ENCODE assay signal across 13 cellular contexts in the genomic region with DNA sequence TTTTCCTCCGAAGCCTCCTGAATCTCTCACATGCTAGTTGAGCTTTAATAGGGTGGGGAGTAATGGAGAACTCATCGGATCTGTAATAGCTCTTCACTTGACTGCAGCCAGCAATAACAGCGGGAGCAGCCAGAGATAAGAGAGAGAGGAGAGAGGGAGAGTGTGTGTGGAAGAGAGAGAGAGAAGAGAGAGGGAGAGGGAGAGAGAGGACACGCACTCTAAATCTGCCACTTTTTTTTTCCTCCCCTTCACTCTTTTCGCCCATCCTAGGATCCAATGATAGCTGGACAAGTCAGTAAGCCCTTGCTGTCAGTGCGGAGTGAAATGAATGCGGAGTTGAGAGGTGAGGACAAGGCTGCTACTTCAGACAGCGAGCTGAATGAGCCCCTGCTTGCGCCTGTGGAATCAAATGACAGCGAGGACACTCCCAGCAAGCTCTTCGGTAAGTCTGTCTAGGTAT.
DNase-seq lines count a peak whose midpoint lies in the region; ATAC-seq, FAIRE-seq and TF ChIP-seq lines count a peak whose summit lies in the region.
"Had no signal": no experiment of that assay in that cellular context is flagged by ENCODE, and none has a peak within 500 bp of the region (broad histone marks: within the 10 kb centered on the region; RNA-seq: fewer than 3 reads in every experiment).

No MANE protein-coding gene starts in this region.

- H3K18ac ChIP-seq in H1 (ENCODE audit: extremely low read depth, low read length): no peak overlapping the region
- no peak overlapping the region for H3K18ac ChIP-seq in mesenchymal stem cell (ENCODE audit: low read depth in 1 of 2, low read length in 2 of 2)

- H3K9me3 ChIP-seq in H1 (ENCODE audit: insufficient read depth in 2 of 2, low read depth in 1 of 2, low read length in 1 of 2): no peaks in the 10 kb centered on the region
- no peaks in the 10 kb centered on the region for H3K9me3 ChIP-seq in mesenchymal stem cell (ENCODE audit: control insufficient read depth, low read length)
- H3K9me3 ChIP-seq: MG63 had no signal

- no peaks in the 10 kb centered on the region; the same call in 1 of the 2 replicates for H3K23me2 ChIP-seq in H1 (ENCODE audit: low read depth, low read length)

- no peaks in the 10 kb centered on the region for H3K9me3 Mint-ChIP-seq in activated T-helper 1 cell treated with anti-CD3 and anti-CD28 coated beads, Interleukin-12 subunit alpha, Interleukin-12 subunit beta, Interleukin-2, Interleukin-4 antibody, amounts not matched to agents 30 ng/mL and 10 ng/mL and 1 ng/mL, durations not matched to agents 14 hours and 24 hours and 36 hours

- H3K4me3 ChIP-seq in H1 (ENCODE audit: extremely low read depth in 1 of 4, insufficient read depth in 2 of 4, low read depth in 3 of 4, low read length in 4 of 4) (peak overlapping the region in 3 of 4 experiments; percentile 0 to 48 (median 20); a peak in 3 of 8 replicates), mesenchymal stem cell (ENCODE audit: insufficient read depth in 1 of 2, low read depth in 1 of 2, low read length in 2 of 2) (peak overlapping the region in 1 of 2 experiments; percentile 57)
- H3K4me3 ChIP-seq: MG63 had no signal

- no peaks in the 10 kb centered on the region for H3K79me2 ChIP-seq in H1 (ENCODE audit: control insufficient read depth in 1 of 2, insufficient read depth in 2 of 2, low read length in 2 of 2)

- H3K27me3 ChIP-seq in H1 (replicated peaks in 1 of 4; ENCODE audit: control insufficient read depth in 3 of 4, extremely low read depth in 1 of 4, insufficient read depth in 3 of 4, low read length in 3 of 4) (no peaks in the 10 kb centered on the region; a peak in 2 of 7 replicates), mesenchymal stem cell (ENCODE audit: control insufficient read depth in 1 of 2, insufficient read depth in 1 of 2, low read length in 2 of 2) (peaks cover 0 to 30% of the 10 kb centered on the region in 2 experiments)

- H3K27ac ChIP-seq in H1 (ENCODE audit: low read depth, low read length): no peak overlapping the region
- no peak overlapping the region for H3K27ac ChIP-seq in mesenchymal stem cell (ENCODE audit: low read length, poor library complexity, severe bottlenecking)

- no peaks in the 10 kb centered on the region for H4K20me1 ChIP-seq in H1 (replicated peaks in 1 of 2; ENCODE audit: control insufficient read depth in 1 of 2, insufficient read depth in 2 of 2, low read length in 2 of 2)

- H3K36me3 ChIP-seq in H1 (ENCODE audit: control insufficient read depth in 2 of 4, insufficient read depth in 4 of 4, low read length in 3 of 4): no peaks in the 10 kb centered on the region
- no peaks in the 10 kb centered on the region for H3K36me3 ChIP-seq in mesenchymal stem cell (ENCODE audit: control insufficient read depth in 1 of 2, insufficient read depth in 2 of 2, low read depth in 1 of 2, low read length in 2 of 2)
- H3K36me3 ChIP-seq: MG63 had no signal

- H4K8ac ChIP-seq in H1 (ENCODE audit: extremely low read depth, insufficient read depth, low read length): no peak overlapping the region
- no peak overlapping the region for H4K8ac ChIP-seq in mesenchymal stem cell (ENCODE audit: low read length)

- no peak for TF ChIP-seq EP300 in H1 (IDR thresholded peaks at IDR 0.05; ENCODE audit: borderline replicate concordance in 1 of 2, low read depth in 2 of 2, low read length in 2 of 2)

- ATAC-seq in Right ventricle myocardium inferior: peak; percentile 63

- no peak overlapping the region for H3K4me3 Mint-ChIP-seq in activated T-helper 1 cell treated with anti-CD3 and anti-CD28 coated beads, Interleukin-12 subunit alpha, Interleukin-12 subunit beta, Interleukin-2, Interleukin-4 antibody, amounts not matched to agents 30 ng/mL and 10 ng/mL and 1 ng/mL, durations not matched to agents 14 hours and 24 hours and 36 hours

- H3K27me3 Mint-ChIP-seq in activated T-helper 1 cell treated with anti-CD3 and anti-CD28 coated beads, Interleukin-12 subunit alpha, Interleukin-12 subunit beta, Interleukin-2, Interleukin-4 antibody, amounts not matched to agents 30 ng/mL and 10 ng/mL and 1 ng/mL, durations not matched to agents 14 hours and 24 hours and 36 hours (ENCODE audit: insufficient read depth): peaks cover 4% of the 10 kb centered on the region

- 27% methylated on average over 11 of the region's 11 CpGs; no CpG with 5 or more reads in 1 of the 2 experiments for WGBS in H1 (ENCODE audit: extremely low coverage in 1 of 2, insufficient coverage in 1 of 2, insufficient read length in 1 of 2, insufficient replicate concordance in 2 of 2, low coverage in 1 of 2, low lambda C conversion rate in 2 of 2, missing lambda C conversion rate in 1 of 2), 2 experiments
- WGBS in mesenchymal stem cell: 16% methylated on average over 9 of the region's 11 CpGs

- H2BK15ac ChIP-seq in H1 (ENCODE audit: low read length) (no peak overlapping the region), mesenchymal stem cell (ENCODE audit: low read depth, poor library complexity, severe bottlenecking) (no peak overlapping the region)

- TF ChIP-seq CTCF in H1 (IDR thresholded peaks at IDR 0.05; ENCODE audit: control extremely low read depth in 1 of 3, insufficient read depth in 1 of 3, low read depth in 1 of 3, low read length in 3 of 3) (no peak), GM13977 (IDR thresholded peaks at IDR 0.05; ENCODE audit: extremely low read depth, insufficient read depth, missing control alignments) (no peak)

- H3K9ac ChIP-seq in H1 (replicated peaks in 1 of 4; ENCODE audit: extremely low read depth in 1 of 4, low read depth in 3 of 4, low read length in 3 of 4) (no peak overlapping the region), mesenchymal stem cell (ENCODE audit: low read length) (no peak overlapping the region)

- POLR2A ChIA-PET in H1 (lab: Charles Lee; ENCODE audit: partially characterized antibody): interaction anchor here (0.7 to 1.0 kb wide), 2 partner anchors 11 to 39 kb away, joined by 3 to 4 read pairs; no protein-coding TSS in a partner anchor

- H2BK12ac ChIP-seq in H1 (ENCODE audit: low read depth, low read length) (no peak overlapping the region), mesenchymal stem cell (ENCODE audit: low read length in 2 of 2) (no peak overlapping the region)

- peak overlapping the region; percentile 66; the same call in 1 of the 2 replicates for H2AFZ ChIP-seq in H1 (ENCODE audit: low read length)
- no peak overlapping the region for H2AFZ ChIP-seq in mesenchymal stem cell (ENCODE audit: low read depth, low read length)

- no peak overlapping the region for H3K14ac ChIP-seq in H1 (ENCODE audit: insufficient read length)
- no peak overlapping the region for H3K14ac ChIP-seq in mesenchymal stem cell (ENCODE audit: low read length in 2 of 2)

- H3K27ac Mint-ChIP-seq in activated T-helper 1 cell treated with anti-CD3 and anti-CD28 coated beads, Interleukin-12 subunit alpha, Interleukin-12 subunit beta, Interleukin-2, Interleukin-4 antibody, amounts not matched to agents 30 ng/mL and 10 ng/mL and 1 ng/mL, durations not matched to agents 14 hours and 24 hours and 36 hours: no peak overlapping the region

- H3K36me3 Mint-ChIP-seq in activated T-helper 1 cell treated with anti-CD3 and anti-CD28 coated beads, Interleukin-12 subunit alpha, Interleukin-12 subunit beta, Interleukin-2, Interleukin-4 antibody, amounts not matched to agents 30 ng/mL and 10 ng/mL and 1 ng/mL, durations not matched to agents 14 hours and 24 hours and 36 hours (ENCODE audit: low read depth): no peaks in the 10 kb centered on the region

- H2BK120ac ChIP-seq in H1 (replicated peaks; ENCODE audit: low read depth, low read length) (no peak overlapping the region), mesenchymal stem cell (ENCODE audit: low read depth, low read length) (no peak overlapping the region)

- no peak overlapping the region for H3K23ac ChIP-seq in H1 (ENCODE audit: insufficient read length)
- no peak overlapping the region for H3K23ac ChIP-seq in mesenchymal stem cell (ENCODE audit: low read length in 2 of 2)

- H3K4ac ChIP-seq in H1 (replicated peaks; ENCODE audit: insufficient read length, low read depth, low read length) (no peak overlapping the region), mesenchymal stem cell (ENCODE audit: low read depth in 1 of 2, low read length in 2 of 2) (no peak overlapping the region)

- no peak overlapping the region for H3K56ac ChIP-seq in H1 (replicated peaks; ENCODE audit: insufficient read length, low read depth, low read length)

- H3K4me2 ChIP-seq in H1 (ENCODE audit: insufficient read depth in 1 of 2, low read depth in 2 of 2, low read length in 2 of 2) (peak overlapping the region; percentile 53 to 78), mesenchymal stem cell (ENCODE audit: low read length, poor library complexity, severe bottlenecking) (peak overlapping the region; percentile 81)

- H2AK5ac ChIP-seq in H1 (ENCODE audit: low read depth, low read length) (no peak overlapping the region), mesenchymal stem cell (ENCODE audit: low read length, severe bottlenecking) (no peak overlapping the region)

- in situ Hi-C loops in GM13977 (cut with MboI; ENCODE audit: low pct_unique_long_range_greater_than_20kb, low sequenced_read_pairs, unreplicated experiment): no loop called here

- no peak for TF ChIP-seq POLR2A in H1 (IDR thresholded peaks at IDR 0.05; ENCODE audit: control extremely low read depth in 1 of 2, low read depth in 2 of 2, low read length in 2 of 2)

- CTCF ChIA-PET in H1 (lab: Charles Lee; ENCODE audit: partially characterized antibody): interaction anchor here (0.9 to 2.7 kb wide), 6 partner anchors 8 to 368 kb away, joined by 3 to 7 read pairs (median 5); no protein-coding TSS in a partner anchor

- H4K91ac ChIP-seq in H1 (replicated peaks; ENCODE audit: insufficient read length, low read length): no peak overlapping the region
- H4K91ac ChIP-seq in mesenchymal stem cell (ENCODE audit: low read length): no peak overlapping the region

- H3K79me1 ChIP-seq in H1 (ENCODE audit: low read depth, low read length) (no peaks in the 10 kb centered on the region), mesenchymal stem cell (replicated peaks; ENCODE audit: low read length, poor library complexity, severe bottlenecking) (no peaks in the 10 kb centered on the region)

- DNase-seq in Right ventricle myocardium inferior (ENCODE audit: missing footprints) (no peak), cardiac septum (ENCODE audit: low spot score) (no peak), H1 (ENCODE audit: low read depth in 1 of 2, low spot score in 2 of 2) (no peak), mesenchymal stem cell (peak; percentile 10), GM13977 (ENCODE audit: low spot score) (no peak), SK-N-DZ (ENCODE audit: low spot score) (no peak), cerebellar nuclear complex (lab: John Stamatoyannopoulos, UW) (no peak)
- no peak for DNase-seq in activated T-helper 1 cell treated with anti-CD3 and anti-CD28 coated beads, Interleukin-12 subunit alpha, Interleukin-12 subunit beta, Interleukin-2, Interleukin-4 antibody, amounts not matched to agents 30 ng/mL and 10 ng/mL and 1 ng/mL, durations not matched to agents 14 hours and 24 hours and 36 hours (ENCODE audit: low spot score)
- DNase-seq: amygdala, islet precursor cell, MG63 had no signal

- peak; percentile 58 for FAIRE-seq in H1 (lab: Jason Lieb, UNC)
- FAIRE-seq: GM12891, TTC549 had no signal

- H2BK5ac ChIP-seq in H1 (ENCODE audit: low read depth, low read length) (no peak overlapping the region), mesenchymal stem cell (ENCODE audit: low read depth, low read length, poor library complexity, severe bottlenecking) (no peak overlapping the region)

- no peak overlapping the region for H2BK20ac ChIP-seq in H1 (ENCODE audit: low read length)

- TF ChIP-seq RAD21 in H1 (IDR thresholded peaks at IDR 0.05 in 1 of 2, conservative IDR thresholded peaks at IDR 0.05 in 1 of 2; ENCODE audit: low read depth in 2 of 2, low read length in 2 of 2): no peak

- intact Hi-C loops in Right ventricle myocardium inferior (cut with DNase I): no loop called here
- intact Hi-C loops in cardiac septum (cut with DNase I): no loop called here
- intact Hi-C loops in activated T-helper 1 cell treated with anti-CD3 and anti-CD28 coated beads, Interleukin-12 subunit alpha, Interleukin-12 subunit beta, Interleukin-2, Interleukin-4 antibody, amounts not matched to agents 30 ng/mL and 10 ng/mL and 1 ng/mL, durations not matched to agents 14 hours and 24 hours and 36 hours (cut with micrococcal nuclease): no loop called here

- no peaks in the 10 kb centered on the region for H3K4me1 Mint-ChIP-seq in activated T-helper 1 cell treated with anti-CD3 and anti-CD28 coated beads, Interleukin-12 subunit alpha, Interleukin-12 subunit beta, Interleukin-2, Interleukin-4 antibody, amounts not matched to agents 30 ng/mL and 10 ng/mL and 1 ng/mL, durations not matched to agents 14 hours and 24 hours and 36 hours (ENCODE audit: low read depth)

- H4K5ac ChIP-seq in H1 (ENCODE audit: insufficient read length, low read depth, low read length): no peak overlapping the region

- H3K4me1 ChIP-seq in H1 (replicated peaks in 1 of 4; ENCODE audit: control insufficient read depth in 3 of 4, insufficient read depth in 4 of 4, low read length in 3 of 4): peaks cover 0 to 10% (median 5%) of the 10 kb centered on the region in 4 experiments; a peak in 3 of 7 replicates
- H3K4me1 ChIP-seq in mesenchymal stem cell (ENCODE audit: control insufficient read depth, insufficient read depth, low read depth, low read length): no peaks in the 10 kb centered on the region
